ENCODE assay signal across 9 cellular contexts in the genomic region with DNA sequence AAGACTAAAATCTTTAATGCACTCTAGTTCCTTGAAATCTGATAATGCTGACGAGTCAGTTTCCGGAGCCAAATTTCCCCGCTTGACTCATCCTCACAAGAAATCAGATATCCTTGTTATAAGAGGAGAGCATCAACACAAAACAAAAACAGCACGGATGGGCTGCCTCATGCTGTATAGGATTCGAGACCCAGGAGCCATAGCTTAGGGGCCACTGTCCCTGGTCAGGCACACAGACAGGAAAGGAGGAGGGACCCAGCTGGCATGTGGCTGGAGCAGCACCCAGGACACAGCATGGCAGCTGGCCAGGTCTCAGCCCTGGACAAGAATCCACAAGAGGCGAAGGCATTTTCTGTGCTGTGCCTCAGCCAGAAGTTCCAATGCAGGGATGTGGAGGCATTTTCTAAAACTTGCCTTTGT.
DNase-seq lines count a peak whose midpoint lies in the region; ATAC-seq and TF ChIP-seq lines count a peak whose summit lies in the region.
"Had no signal": no experiment of that assay in that cellular context is flagged by ENCODE, and none has a peak within 500 bp of the region (broad histone marks: within the 10 kb centered on the region; RNA-seq: fewer than 3 reads in every experiment).

No MANE protein-coding gene starts in this region.

- no peaks in the 10 kb centered on the region for H3K27me3 ChIP-seq in GM23248 (replicated peaks; ENCODE audit: insufficient read depth)

- H3K27me3 Mint-ChIP-seq in CD14-positive monocyte (ENCODE audit: low read depth in 3 of 3) = peaks cover 0 to 1% (median 0%) of the 10 kb centered on the region in 3 donors

- no peak overlapping the region for H3K27ac Mint-ChIP-seq in CD14-positive monocyte

- intact Hi-C loops in left ventricle myocardium superior (cut with micrococcal nuclease) = loop anchor here (10.0 kb wide), 1 partner anchor 164 kb away; no protein-coding TSS in a partner anchor
- intact Hi-C loops in CD14-positive monocyte (cut with micrococcal nuclease) = loop anchor here in 1 of 2 donors (10.0 kb wide), 1 partner anchor 164 kb away; no protein-coding TSS in a partner anchor

- no peaks in the 10 kb centered on the region for H3K36me3 Mint-ChIP-seq in CD14-positive monocyte

- no peaks in the 10 kb centered on the region for H3K79me2 ChIP-seq in GM23248 (ENCODE audit: insufficient read depth)

- peak overlapping the region; percentile 59 for H3K27ac ChIP-seq in GM23248
- H3K27ac ChIP-seq in skin epidermis = peak overlapping the region in 13 of 21 experiments; percentile 7 to 78 (median 34)
- H3K27ac ChIP-seq: neutrophil had no signal

- TF ChIP-seq CTCF in CD14-positive monocyte (IDR thresholded peaks at IDR 0.05) = no peak

- H3F3A ChIP-seq in GM23248 (ENCODE audit: insufficient read depth) = peaks cover 12% of the 10 kb centered on the region

- peak overlapping the region; percentile 88 for H3K4me2 ChIP-seq in GM23248 (ENCODE audit: unreplicated experiment)

- H3K9ac ChIP-seq in GM23248 = no peak overlapping the region

- peaks cover 19% of the 10 kb centered on the region for H3K4me1 ChIP-seq in GM23248 (ENCODE audit: insufficient read depth)

- no peaks in the 10 kb centered on the region for H3K9me3 ChIP-seq in GM23248 (ENCODE audit: low read depth)
- H3K9me3 ChIP-seq: neutrophil had no signal

- no peaks in the 10 kb centered on the region for H4K20me1 ChIP-seq in GM23248 (ENCODE audit: insufficient read depth)

- ATAC-seq in left ventricle myocardium superior = peak; percentile 31
- no peak for ATAC-seq in GM21390 (IDR thresholded peaks at IDR 0.05; ENCODE audit: unreplicated experiment)
- no peak for ATAC-seq in GM21381 (IDR thresholded peaks at IDR 0.05; ENCODE audit: unreplicated experiment)

- no peaks in the 10 kb centered on the region for H3K36me3 ChIP-seq in GM23248 (ENCODE audit: low read depth)
- H3K36me3 ChIP-seq: neutrophil had no signal

- peak overlapping the region; percentile 69 for H2AFZ ChIP-seq in GM23248

- H3K4me3 Mint-ChIP-seq in CD14-positive monocyte = no peak overlapping the region

- in situ Hi-C loops in GM23248 (cut with MboI) = no loop called here

- H3K9me2 ChIP-seq in GM23248 (ENCODE audit: insufficient read depth) = no peaks in the 10 kb centered on the region

- peaks cover 3% of the 10 kb centered on the region for H3K4me1 Mint-ChIP-seq in CD14-positive monocyte

- H3K4me3 ChIP-seq in GM23248 (peak overlapping the region; percentile 64), skin epidermis (no peak overlapping the region)

- peaks cover 3 to 18% (median 11%) of the 10 kb centered on the region in 7 donors for H3K9me3 Mint-ChIP-seq in CD14-positive monocyte

- 2 to 5% methylated on average over 6 of the region's 6 CpGs for WGBS in GM23248 (ENCODE audit: low coverage in 1 of 2, low lambda C conversion rate in 2 of 2, missing lambda C conversion rate in 2 of 2), 2 experiments

- peak; percentile 81 for DNase-seq in GM23248
- peak; percentile 80 for DNase-seq in astrocyte of the hippocampus (ENCODE audit: low read depth, low spot score)
- DNase-seq in left ventricle myocardium superior = peak; percentile 72
- no peak for DNase-seq in CD14-positive monocyte (ENCODE audit: low spot score)
- DNase-seq in activated naive CD4-positive, alpha-beta T cell treated with Interleukin-2 at 50 U/mL for 16 hours = no peak

Comparison
In these comparisons a context has a peak if more than half of its experiments do, and no peak if none do; other contexts are left out.
1. DNase-seq: peak in GM23248 (single experiment), astrocyte of the hippocampus (single experiment) and left ventricle myocardium superior (single experiment); none in CD14-positive monocyte (single experiment) and activated naive CD4-positive, alpha-beta T cell treated with Interleukin-2 at 50 U/mL for 16 hours (single experiment).